ENCODE assay signal across 22 cellular contexts in the genomic region with DNA sequence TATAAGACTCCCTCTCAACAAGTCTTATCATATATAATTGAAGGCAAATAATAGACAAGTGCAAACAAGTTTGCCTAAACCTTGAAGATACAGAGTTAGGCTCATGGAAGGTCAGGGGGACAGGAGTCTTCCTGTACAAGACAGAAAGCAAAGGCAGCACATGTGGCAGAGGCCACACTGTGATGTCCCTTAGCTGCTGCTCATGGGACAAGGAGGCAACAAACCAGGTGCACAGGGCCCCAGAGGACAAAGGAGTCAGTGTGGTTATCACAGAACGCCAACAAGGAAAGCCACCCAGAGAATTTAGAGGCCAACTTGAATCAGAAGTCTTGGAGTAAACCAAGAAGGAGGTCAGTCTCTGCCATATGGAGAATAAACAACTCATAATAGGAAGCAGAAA.
"Had no signal": no experiment of that assay in that cellular context is flagged by ENCODE, and none has a peak within 500 bp of the region (broad histone marks: within the 10 kb centered on the region; RNA-seq: fewer than 3 reads in every experiment).

No MANE protein-coding gene starts in this region.

- ATAC-seq: Panc1, PC-3, Right ventricle myocardium inferior, SK-N-SH treated with all-trans-retinoic acid at 6 μM for 48 hours had no signal

- H3K4me1 ChIP-seq: SJCRH30 had no signal

- H3K9me3 ChIP-seq: SJCRH30 had no signal

- DNase-seq: IMR-90, Kasumi-1, KG1, NCI-H1092, NCI-H1105 treated with DMSO at 0.1 percent for 48 hours, NCI-H1417 treated with DMSO at 0.1 percent for 48 hours, NCI-H146, NCI-H1694 treated with DMSO at 0.1 percent for 48 hours, NCI-H1930, NCI-H2081, NCI-H2107, NCI-H345, NCI-H446 treated with DMSO at 0.1 percent for 48 hours, NCI-H510A treated with DMSO at 0.1 percent for 48 hours, NCI-H526, NCI-H82, PC-3, SHP77 treated with DMSO at 0.1 percent for 48 hours, SJCRH30 had no signal

- H3K4me3 ChIP-seq: SJCRH30 had no signal

- H3K27ac ChIP-seq: SJCRH30 had no signal

- H3K27me3 ChIP-seq: SJCRH30 had no signal

- H3K36me3 ChIP-seq: SJCRH30 had no signal
